In genomic region chr12:6970096-6970527, GRCh38 we compare ENCODE assay signal across 6 cellular contexts. TPM values are rescaled to one million over a fixed set of nuclear protein-coding genes. Genes with fewer than 3 reads are reported as not detected.
DNase-seq lines count a peak whose midpoint lies in the region; ATAC-seq and TF ChIP-seq lines count a peak whose summit lies in the region.

No MANE protein-coding gene starts in this region.

- ATAC-seq in T-helper 17 cell (peak; percentile 3), GM21528 (IDR thresholded peaks at IDR 0.05; ENCODE audit: low FRiP score, unreplicated experiment) (no peak), GM19023 (IDR thresholded peaks at IDR 0.05; ENCODE audit: unreplicated experiment) (no peak)

- H3K4me3 ChIP-seq in HFF-Myc (replicated peaks; ENCODE audit: low read depth, low read length) = peak overlapping the region; percentile 97

- no peaks in the 10 kb centered on the region for H3K27me3 ChIP-seq in layer of hippocampus (ENCODE audit: control insufficient read depth, insufficient read depth, low read length)

- DNase-seq in HFF-Myc (ENCODE audit: extremely low read depth, low read depth) = no peak
- no peak for DNase-seq in T-helper 17 cell
- DNase-seq in NCI-H187 treated with DMSO at 0.1 percent for 48 hours (lab: John Stamatoyannopoulos, UW) = no peak

- H3K9me3 ChIP-seq in T-helper 17 cell (ENCODE audit: control insufficient read depth, low read length, poor library complexity, severe bottlenecking) = no peaks in the 10 kb centered on the region

- H3K27ac ChIP-seq in layer of hippocampus (ENCODE audit: low read depth, low read length) = peak overlapping the region; percentile 90

- H3K4me1 Mint-ChIP-seq in T-helper 17 cell = peaks cover 33% of the 10 kb centered on the region

- H3K36me3 Mint-ChIP-seq in T-helper 17 cell (ENCODE audit: low read depth) = peaks cover 2% of the 10 kb centered on the region

- H3K4me3 Mint-ChIP-seq in T-helper 17 cell = peak overlapping the region; percentile 100

- TF ChIP-seq CTCF in HFF-Myc (IDR thresholded peaks at IDR 0.05; ENCODE audit: low read depth, low read length, missing control alignments) = no peak

- peak overlapping the region; percentile 99 for H3K27ac Mint-ChIP-seq in T-helper 17 cell

- H3K27me3 Mint-ChIP-seq in T-helper 17 cell = no peaks in the 10 kb centered on the region

RNA-seq across cellular contexts. Expression of gene PHB2, which starts 0.4 kb away (rescaled TPM):
- total RNA-seq in T-helper 17 cell = 100 to 1,000 TPM; 145 to 150 TPM

RNA-seq across cellular contexts. Expression of gene EMG1, which starts 0.6 kb away (rescaled TPM):
- 10 to 100 TPM; 36.2 to 36.9 TPM for total RNA-seq in T-helper 17 cell

RNA-seq across cellular contexts. Expression of gene PTPN6, which starts 19.0 kb away (rescaled TPM):
- total RNA-seq in T-helper 17 cell = 100 to 1,000 TPM; 115 to 177 TPM

RNA-seq across cellular contexts. Expression of gene C12orf57, which starts 26.3 kb away (rescaled TPM):
- 100 to 1,000 TPM; 192 to 226 TPM for total RNA-seq in T-helper 17 cell

RNA-seq across cellular contexts. Expression of gene RNU7-1, which starts 26.5 kb away (rescaled TPM):
- total RNA-seq in T-helper 17 cell = not detected
